In genomic region chr6:163964778-163965177, GRCh38 we compare ENCODE assay signal across 20 cellular contexts.
DNase-seq lines count a peak whose midpoint lies in the region; ATAC-seq and TF ChIP-seq lines count a peak whose summit lies in the region.
"Had no signal": no experiment of that assay in that cellular context is flagged by ENCODE, and none has a peak within 500 bp of the region (broad histone marks: within the 10 kb centered on the region; RNA-seq: fewer than 3 reads in every experiment).

No MANE protein-coding gene starts in this region.

- ATAC-seq in heart right ventricle (peak in 2 of 8 donors; percentile 8 to 24), Right ventricle myocardium inferior (no peak), GM19397 (IDR thresholded peaks at IDR 0.05; ENCODE audit: unreplicated experiment) (no peak)
- ATAC-seq: GM12878, GM23338, K562 had no signal

- H3K4me3 Mint-ChIP-seq in nephron progenitor cell, result no peak overlapping the region
- H3K4me3 Mint-ChIP-seq: CD4-positive, alpha-beta T cell; GM23338 had no signal

- H3K27ac ChIP-seq in heart right ventricle (peak overlapping the region; percentile 69 to 94 (median 90)), cingulate gyrus (ENCODE audit: low read depth, low read length) (peak overlapping the region; percentile 73), vagina (no peak overlapping the region)
- H3K27ac ChIP-seq: HL-60 had no signal

- peak overlapping the region; percentile 75 for H3K27ac Mint-ChIP-seq in nephron progenitor cell
- H3K27ac Mint-ChIP-seq: CD4-positive, alpha-beta T cell; GM23338 had no signal

- 27 to 45% methylated on average over 6 of the region's 6 CpGs for WGBS in heart right ventricle, 2 donors

- no peak for TF ChIP-seq CTCF in heart right ventricle (IDR thresholded peaks at IDR 0.05)
- TF ChIP-seq CTCF in nephron progenitor cell (IDR thresholded peaks at IDR 0.05), result no peak
- TF ChIP-seq CTCF in vagina (IDR thresholded peaks at IDR 0.05), result no peak

- H3K27me3 Mint-ChIP-seq in nephron progenitor cell (ENCODE audit: low read depth, poor library complexity), result peaks cover 10% of the 10 kb centered on the region

- H3K9me3 ChIP-seq in heart right ventricle (no peaks in the 10 kb centered on the region), vagina (no peaks in the 10 kb centered on the region)
- H3K9me3 ChIP-seq: HAP-1, MG63 had no signal

- no peak for TF ChIP-seq POLR2A in vagina (IDR thresholded peaks at IDR 0.05)

- H3K4me3 ChIP-seq in heart right ventricle (no peak overlapping the region), vagina (no peak overlapping the region)
- H3K4me3 ChIP-seq: GM12878, GM23338, HAP-1, K562, MG63 had no signal

- H3K9me3 Mint-ChIP-seq in nephron progenitor cell, result no peaks in the 10 kb centered on the region
- H3K9me3 Mint-ChIP-seq: CD4-positive, alpha-beta T cell; GM23338 had no signal

- H3K36me3 Mint-ChIP-seq in nephron progenitor cell (ENCODE audit: low read depth), result no peaks in the 10 kb centered on the region

- DNase-seq in heart right ventricle (no peak), Right ventricle myocardium inferior (ENCODE audit: missing footprints) (no peak), nephron progenitor cell (no peak), vagina (ENCODE audit: extremely low spot score in 2 of 2) (no peak)
- no peak for DNase-seq in activated T-cell treated with anti-CD3 and anti-CD28 coated beads, Interleukin-2, amount 50 U/mL, for 48 hours
- DNase-seq: CD4-positive, alpha-beta T cell; COR-L47; DND-41; MG63; NCI-H1694 treated with DMSO at 0.1 percent for 48 hours; NCI-H226; NCI-H524; NCI-H82 had no signal

- H3K36me3 ChIP-seq in heart right ventricle (no peaks in the 10 kb centered on the region), vagina (no peaks in the 10 kb centered on the region)
- H3K36me3 ChIP-seq: HAP-1, MG63 had no signal

- H3K4me1 Mint-ChIP-seq in nephron progenitor cell, result peaks cover 50% of the 10 kb centered on the region

- intact Hi-C loops in heart right ventricle (cut with DNase I), result loop anchor here in 7 of 10 donors (1.0 to 10.0 kb wide), 9 partner anchors 123 to 790 kb away; no protein-coding TSS in a partner anchor
- intact Hi-C loops in Right ventricle myocardium inferior (cut with DNase I), result loop anchor here (1.0 kb wide), 1 partner anchor 145 kb away; no protein-coding TSS in a partner anchor
- intact Hi-C loops in vagina (cut with DNase I), result no loop called here

- H3K4me1 ChIP-seq in heart right ventricle (peaks cover 0 to 58% (median 27%) of the 10 kb centered on the region in 9 donors), vagina (no peaks in the 10 kb centered on the region)

- no peaks in the 10 kb centered on the region for H3K27me3 ChIP-seq in heart right ventricle
- H3K27me3 ChIP-seq in vagina, result no peaks in the 10 kb centered on the region
- H3K27me3 ChIP-seq: MG63 had no signal
